Comparison of ENCODE assay signal across 1 cellular context in genomic region chr3:57692134-57692403, GRCh38.
TF ChIP-seq lines count a peak whose summit lies in the region.

No MANE protein-coding gene starts in this region.

TF ChIP-seq in GM12878, 131 proteins besides CTCF, POLR2A, EP300 and RAD21:
- TF ChIP-seq NBN (IDR thresholded peaks at IDR 0.05): peak; percentile 42; the same call in 1 of the 2 replicates
- 0 out of 4 replicates have a peak, but pooled peaks of 1 of the 2 experiments have one; percentile 4 for TF ChIP-seq IKZF2 (IDR thresholded peaks at IDR 0.05)
- TF ChIP-seq MLLT1 (IDR thresholded peaks at IDR 0.05): peak; percentile 38; the same call in 1 of the 2 replicates
